In the genomic region with DNA sequence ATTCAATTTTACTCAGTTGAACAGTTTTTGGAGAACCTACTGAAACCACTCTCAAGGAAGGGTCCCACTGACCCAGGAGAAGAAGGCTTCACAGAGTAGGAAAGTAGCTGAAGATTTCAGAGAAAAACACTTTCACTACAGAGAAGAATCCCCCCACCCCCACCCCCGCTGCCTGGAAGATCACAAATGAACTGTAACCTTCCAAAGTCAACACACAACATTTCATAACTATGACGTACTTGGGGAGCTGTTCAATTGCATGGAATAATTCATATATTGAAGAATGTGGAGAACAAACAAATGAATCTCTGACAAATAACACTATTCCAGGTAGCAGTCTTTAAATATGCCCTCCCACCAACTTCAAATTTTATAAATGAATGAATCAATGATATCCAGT, we compare ENCODE assay signal across 21 cellular contexts.
DNase-seq lines count a peak whose midpoint lies in the region; ATAC-seq, FAIRE-seq and TF ChIP-seq lines count a peak whose summit lies in the region.
"Had no signal": no experiment of that assay in that cellular context is flagged by ENCODE, and none has a peak within 500 bp of the region (broad histone marks: within the 10 kb centered on the region; RNA-seq: fewer than 3 reads in every experiment).

No MANE protein-coding gene starts in this region.

- H2AFZ ChIP-seq in Karpas-422 (ENCODE audit: low read length) (no peak overlapping the region), astrocyte (ENCODE audit: low read depth, low read length) (no peak overlapping the region), osteoblast (ENCODE audit: low read length) (no peak overlapping the region)

- no peak for ATAC-seq in GM21360 (IDR thresholded peaks at IDR 0.05; ENCODE audit: unreplicated experiment)
- ATAC-seq in HG02840 (IDR thresholded peaks at IDR 0.05; ENCODE audit: low FRiP score, unreplicated experiment): no peak

- no peak overlapping the region for H3K27ac Mint-ChIP-seq in astrocyte (ENCODE audit: unreplicated experiment)
- H3K27ac Mint-ChIP-seq: CD4-positive, alpha-beta T cell had no signal

- peaks cover 1% of the 10 kb centered on the region for H3K4me1 Mint-ChIP-seq in astrocyte (ENCODE audit: low read depth, unreplicated experiment)

- H3K9me2 ChIP-seq in Karpas-422 (replicated peaks; ENCODE audit: insufficient read depth, low read length): no peaks in the 10 kb centered on the region

- H3K27me3 ChIP-seq in Karpas-422 (ENCODE audit: low read length): no peaks in the 10 kb centered on the region
- H3K27me3 ChIP-seq in astrocyte (ENCODE audit: insufficient read depth, low read length): no peaks in the 10 kb centered on the region
- no peaks in the 10 kb centered on the region for H3K27me3 ChIP-seq in osteoblast (ENCODE audit: insufficient read depth, low read length)

- H3K27ac ChIP-seq in Karpas-422 (ENCODE audit: low read length) (peak overlapping the region; percentile 97), astrocyte (ENCODE audit: low read depth, low read length) (no peak overlapping the region), osteoblast (ENCODE audit: low read depth, low read length) (no peak overlapping the region)
- H3K27ac ChIP-seq: C4-2B, HL-60 had no signal

- H3K4me3 ChIP-seq in Karpas-422 (ENCODE audit: low read length) (no peak overlapping the region), astrocyte (ENCODE audit: insufficient read depth, low read depth, low read length) (no peak overlapping the region), fibroblast of the aortic adventitia (ENCODE audit: low read depth, low read length) (no peak overlapping the region), osteoblast (ENCODE audit: insufficient read depth, low read length) (no peak overlapping the region)
- H3K4me3 ChIP-seq: K562 had no signal

- peaks cover 55% of the 10 kb centered on the region for H3K79me2 ChIP-seq in Karpas-422 (ENCODE audit: low read length)
- H3K79me2 ChIP-seq in astrocyte (ENCODE audit: insufficient read depth, low read length): no peaks in the 10 kb centered on the region
- no peaks in the 10 kb centered on the region for H3K79me2 ChIP-seq in osteoblast (ENCODE audit: insufficient read depth, low read length)

- DNase-seq in Karpas-422 (no peak), astrocyte (ENCODE audit: low read depth) (no peak), fibroblast of the aortic adventitia (ENCODE audit: low read depth) (peak; percentile 27), osteoblast (ENCODE audit: insufficient read length, low spot score, missing footprints) (no peak), NCI-H128 (lab: John Stamatoyannopoulos, UW; ENCODE audit: unreplicated experiment) (no peak)
- DNase-seq: ACHN; AML-193; Caco-2; CD4-positive, alpha-beta T cell; GDM1; H9; IMR-90 had no signal

- H3K36me3 ChIP-seq in Karpas-422 (ENCODE audit: insufficient read depth, low read length) (peaks cover 11% of the 10 kb centered on the region; the same call in 1 of the 2 replicates), astrocyte (ENCODE audit: insufficient read depth, low read length) (no peaks in the 10 kb centered on the region), osteoblast (ENCODE audit: insufficient read depth, low read length) (peaks cover 9% of the 10 kb centered on the region)

- H3K4me3 Mint-ChIP-seq in astrocyte (ENCODE audit: unreplicated experiment): no peak overlapping the region
- H3K4me3 Mint-ChIP-seq: CD4-positive, alpha-beta T cell; H9 had no signal

- H3K9ac ChIP-seq in Karpas-422 (ENCODE audit: low read length): no peak overlapping the region
- H3K9ac ChIP-seq in astrocyte (ENCODE audit: low read length): no peak overlapping the region

- H3K9me3 ChIP-seq in Karpas-422 (ENCODE audit: low read length) (no peaks in the 10 kb centered on the region), astrocyte (ENCODE audit: insufficient read depth, low read depth, low read length) (no peaks in the 10 kb centered on the region), osteoblast (ENCODE audit: low read depth, low read length) (no peaks in the 10 kb centered on the region)
- H3K9me3 ChIP-seq: Caco-2 had no signal

- TF ChIP-seq CTCF in astrocyte (IDR thresholded peaks at IDR 0.05; ENCODE audit: insufficient read depth, low read depth, low read length) (no peak), fibroblast of the aortic adventitia (IDR thresholded peaks at IDR 0.05; ENCODE audit: insufficient read depth, low read length) (no peak), osteoblast (IDR thresholded peaks at IDR 0.05; ENCODE audit: extremely low read depth, low read depth, low read length) (no peak)

- H3K4me1 ChIP-seq in Karpas-422 (ENCODE audit: low read length): peaks cover 56% of the 10 kb centered on the region
- no peaks in the 10 kb centered on the region for H3K4me1 ChIP-seq in astrocyte (ENCODE audit: insufficient read depth, low read length)
- H3K4me1 ChIP-seq in osteoblast (ENCODE audit: insufficient read depth, low read length): peaks cover 16% of the 10 kb centered on the region
- H3K4me1 ChIP-seq: Caco-2 had no signal

- peaks cover 6% of the 10 kb centered on the region for H3K36me3 Mint-ChIP-seq in astrocyte (ENCODE audit: low read depth, unreplicated experiment)

- H3K4me2 ChIP-seq in Karpas-422 (ENCODE audit: low read depth, low read length, poor library complexity, severe bottlenecking) (no peak overlapping the region), astrocyte (ENCODE audit: low read length) (no peak overlapping the region), osteoblast (ENCODE audit: insufficient read depth, low read length) (peak overlapping the region; percentile 19)

- H3K27me3 Mint-ChIP-seq in astrocyte (ENCODE audit: low read depth, unreplicated experiment): no peaks in the 10 kb centered on the region
- H3K27me3 Mint-ChIP-seq: CD4-positive, alpha-beta T cell had no signal

- no peaks in the 10 kb centered on the region for H4K20me1 ChIP-seq in Karpas-422 (ENCODE audit: insufficient read depth, low read depth, low read length)
- H4K20me1 ChIP-seq in astrocyte (ENCODE audit: insufficient read depth, low read length): peaks cover 5% of the 10 kb centered on the region
- peaks cover 24% of the 10 kb centered on the region for H4K20me1 ChIP-seq in osteoblast (ENCODE audit: insufficient read depth, low read length)

- FAIRE-seq in astrocyte (lab: Jason Lieb, UNC): peak; percentile 85
- FAIRE-seq: A204.1, D721Med, GM18507, H1, K562 had no signal

- no peaks in the 10 kb centered on the region for H3K9me3 Mint-ChIP-seq in astrocyte (ENCODE audit: unreplicated experiment)
- H3K9me3 Mint-ChIP-seq: CD4-positive, alpha-beta T cell had no signal
